Comparison of ENCODE assay signal across 8 cellular contexts in the genomic region with DNA sequence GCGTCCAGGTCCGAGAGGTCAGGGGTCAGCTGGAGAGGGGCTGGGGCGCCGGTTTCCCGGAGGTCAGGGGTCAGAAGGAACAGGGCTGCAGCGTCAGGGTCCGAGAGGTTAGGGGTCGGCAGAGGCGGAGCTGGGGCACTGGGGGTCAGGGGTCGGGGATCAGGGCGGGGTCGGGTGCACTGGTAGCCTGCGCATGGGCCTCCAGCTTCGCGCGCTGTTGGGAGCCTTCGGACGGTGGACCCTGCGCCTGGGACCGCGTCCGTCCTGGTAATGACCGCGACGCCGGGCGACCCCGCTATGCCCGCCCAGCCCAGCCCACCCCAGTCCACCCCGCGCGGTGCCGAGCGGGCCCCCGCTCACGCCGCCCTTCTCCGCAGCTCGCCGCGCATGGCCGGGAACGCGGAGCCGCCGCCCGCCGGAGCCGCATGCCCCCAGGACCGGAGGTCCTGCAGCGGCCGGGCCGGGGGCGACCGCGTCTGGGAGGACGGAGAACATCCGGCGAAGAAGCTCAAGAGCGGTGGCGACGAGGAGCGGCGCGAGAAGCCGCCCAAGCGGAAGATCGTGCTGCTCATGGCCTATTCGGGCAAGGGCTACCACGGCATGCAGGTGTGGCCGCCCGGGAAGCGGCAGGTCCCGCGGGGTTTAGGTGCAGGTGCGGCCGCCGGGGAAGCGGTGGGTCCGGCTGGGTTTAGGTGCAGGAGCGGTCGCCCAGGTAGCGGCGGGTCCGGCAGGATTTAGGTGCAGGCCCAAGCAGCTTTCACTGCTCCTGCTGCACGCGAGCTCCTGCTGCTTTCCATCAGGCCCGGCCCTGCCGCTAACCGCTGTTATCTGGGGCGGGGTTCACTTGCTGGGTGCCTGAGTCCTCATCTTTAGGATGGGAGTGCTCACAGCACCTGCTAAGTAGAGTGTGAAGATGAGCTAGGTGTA. TPM values are rescaled to one million over a fixed set of nuclear protein-coding genes. Genes with fewer than 3 reads are reported as not detected.
DNase-seq lines count a peak whose midpoint lies in the region; ATAC-seq and TF ChIP-seq lines count a peak whose summit lies in the region.

No MANE protein-coding gene starts in this region.

- no peak for TF ChIP-seq POLR2A in breast epithelium (IDR thresholded peaks at IDR 0.05)

- H3K36me3 ChIP-seq in SK-N-SH (replicated peaks in 1 of 2; ENCODE audit: control insufficient read depth in 1 of 2, insufficient read depth in 2 of 2, low read length in 1 of 2) (peaks cover 18 to 29% of the 10 kb centered on the region in 2 experiments), breast epithelium (no peaks in the 10 kb centered on the region)

- peak overlapping the region; percentile 81; the same call in 1 of the 2 replicates for H2AFZ ChIP-seq in SK-N-SH (ENCODE audit: low read depth)

- DNase-seq in EL (peak; percentile 33), SK-N-SH (peak; percentile 73), breast epithelium (ENCODE audit: low spot score in 2 of 2) (no peak), left lobe of liver (ENCODE audit: low spot score) (no peak), SKM-1 (lab: John Stamatoyannopoulos, UW; ENCODE audit: unreplicated experiment) (no peak)
- peak in 4 of 6 experiments; percentile 10 to 52 (median 26) for DNase-seq in stimulated activated naive CD4-positive, alpha-beta T cell (lab: John Stamatoyannopoulos, UW)
- no peak for DNase-seq in NK-92 treated with Interleukin-12 subunit alpha and Interleukin-12 subunit beta, amount 100 ng/mL, for 24 hours (lab: John Stamatoyannopoulos, UW)

- no peak for TF ChIP-seq EP300 in SK-N-SH (IDR thresholded peaks at IDR 0.05; ENCODE audit: borderline replicate concordance in 1 of 2, low read depth in 1 of 2, low read length in 1 of 2)

- ATAC-seq in HG02623 (IDR thresholded peaks at IDR 0.05; ENCODE audit: unreplicated experiment), result peak; percentile 3
- peak; percentile 19 for ATAC-seq in left lobe of liver

- peak overlapping the region; percentile 84 for H3K9ac ChIP-seq in SK-N-SH

- no peaks in the 10 kb centered on the region for H3F3A ChIP-seq in SK-N-SH (replicated peaks; ENCODE audit: insufficient read depth)

- POLR2A ChIA-PET in SK-N-SH (lab: Yijun Ruan, JAX), result interaction anchor here (0.8 kb wide), 1 partner anchor 18 kb away, joined by 3 read pairs; no protein-coding TSS in a partner anchor

- 2% methylated on average over 41 of the region's 91 CpGs for WGBS in SK-N-SH (ENCODE audit: low lambda C conversion rate)

- no peak for TF ChIP-seq RAD21 in SK-N-SH (IDR thresholded peaks at IDR 0.05; ENCODE audit: low read length)

- peak overlapping the region; percentile 99 for H3K4me2 ChIP-seq in SK-N-SH

- peaks cover 23% of the 10 kb centered on the region for H3K79me2 ChIP-seq in SK-N-SH (ENCODE audit: insufficient read depth)

- no peaks in the 10 kb centered on the region for H3K27me3 ChIP-seq in SK-N-SH (ENCODE audit: insufficient read depth)
- no peaks in the 10 kb centered on the region for H3K27me3 ChIP-seq in breast epithelium

- peaks cover 3 to 7% of the 10 kb centered on the region in 2 experiments; a peak in 1 of 4 replicates for H3K4me1 ChIP-seq in SK-N-SH (ENCODE audit: control insufficient read depth in 1 of 2, insufficient read depth in 2 of 2, low read depth in 1 of 2, low read length in 1 of 2)
- peaks cover 0 to 11% of the 10 kb centered on the region in 2 donors for H3K4me1 ChIP-seq in breast epithelium

- intact Hi-C loops in breast epithelium (cut with DNase I; ENCODE audit: low total_unique reads), result no loop called here

- H3K4me3 ChIP-seq in SK-N-SH (ENCODE audit: low read depth in 2 of 2, low read length in 1 of 2), result peak overlapping the region; percentile 83 to 89
- peak overlapping the region; percentile 64 to 81 (median 74) for H3K4me3 ChIP-seq in breast epithelium

- no peaks in the 10 kb centered on the region for H4K20me1 ChIP-seq in SK-N-SH (ENCODE audit: insufficient read depth)

- TF ChIP-seq CTCF in SK-N-SH (IDR thresholded peaks at IDR 0.05) (no peak), breast epithelium (IDR thresholded peaks at IDR 0.05) (no peak)

- no peaks in the 10 kb centered on the region for H3K9me2 ChIP-seq in SK-N-SH

- CTCF ChIA-PET in SK-N-SH (lab: Yijun Ruan, JAX), result interaction anchor here (1.2 to 3.5 kb wide), 5 partner anchors 18 to 96 kb away, joined by 3 to 17 read pairs (median 4); a partner anchor contains a TSS

- no peaks in the 10 kb centered on the region for H3K9me3 ChIP-seq in SK-N-SH
- H3K9me3 ChIP-seq in breast epithelium, result no peaks in the 10 kb centered on the region

- H3K27ac ChIP-seq in SK-N-SH (ENCODE audit: low read depth in 2 of 2, low read length in 1 of 2), result peak overlapping the region in 1 of 2 experiments; percentile 35; a peak in 1 of 4 replicates
- H3K27ac ChIP-seq in breast epithelium, result no peak overlapping the region

TF ChIP-seq in SK-N-SH, 30 proteins besides CTCF, POLR2A, EP300 and RAD21:
- TF ChIP-seq TEAD4 (IDR thresholded peaks at IDR 0.05; ENCODE audit: borderline replicate concordance, insufficient read depth) (no peak), MXI1 (IDR thresholded peaks at IDR 0.05; ENCODE audit: low read depth, low read length) (peak; percentile 51)
- TF ChIP-seq, protein P1, sequence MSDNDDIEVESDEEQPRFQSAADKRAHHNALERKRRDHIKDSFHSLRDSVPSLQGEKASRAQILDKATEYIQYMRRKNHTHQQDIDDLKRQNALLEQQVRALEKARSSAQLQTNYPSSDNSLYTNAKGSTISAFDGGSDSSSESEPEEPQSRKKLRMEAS (IDR thresholded peaks at IDR 0.05; ENCODE audit: low read depth), result no peak

RNA-seq across cellular contexts. Expression of a gene that starts 0.7 kb away (rescaled TPM):
- polyA plus RNA-seq in SK-N-SH (2012; rRNA removed), result 52.1 and 53.1 TPM in 2 replicates
- 25.7 and 36.2 TPM in 2 replicates for polyA plus RNA-seq in SK-N-SH (2012; cell fraction: cytosol; rRNA removed)
- polyA plus RNA-seq in SK-N-SH (2012; cell fraction: nucleus; rRNA removed), result 101 and 115 TPM in 2 replicates
- 10 to 100 TPM in 2 of 3 donors, 1 to 10 TPM in 1; 8.8 to 31.5 (median 20.9) TPM for total RNA-seq in breast epithelium
- 19.6 TPM for total RNA-seq in left lobe of liver

RNA-seq across cellular contexts. Expression of a gene that starts 19.9 kb away (rescaled TPM):
- 5.4 and 7.0 TPM in 2 replicates for polyA plus RNA-seq in SK-N-SH (2012; rRNA removed)
- 8.4 and 9.4 TPM in 2 replicates for polyA plus RNA-seq in SK-N-SH (2012; cell fraction: cytosol; rRNA removed)
- 33.1 and 41.9 TPM in 2 replicates for polyA plus RNA-seq in SK-N-SH (2012; cell fraction: nucleus; rRNA removed)
- total RNA-seq in breast epithelium, result 10 to 100 TPM; 20.3 to 27.2 (median 24.4) TPM
- 14.3 TPM for total RNA-seq in left lobe of liver

RNA-seq across cellular contexts. Expression of a gene that starts 35.4 kb away (rescaled TPM):
- polyA plus RNA-seq in SK-N-SH (2012; rRNA removed), result 6.0 and 10.7 TPM in 2 replicates
- 4.0 and 5.9 TPM in 2 replicates for polyA plus RNA-seq in SK-N-SH (2012; cell fraction: cytosol; rRNA removed)
- 56.6 and 64.4 TPM in 2 replicates for polyA plus RNA-seq in SK-N-SH (2012; cell fraction: nucleus; rRNA removed)
- total RNA-seq in breast epithelium (10 to 100 TPM; 14.8 to 18.6 (median 17.0) TPM), left lobe of liver (40.3 TPM)

Comparison
In these comparisons a context has a peak if more than half of its experiments do, and no peak if none do; other contexts are left out.
1. DNase-seq: peak in EL (single experiment), SK-N-SH (single experiment) and stimulated activated naive CD4-positive, alpha-beta T cell (4 of 6); none in breast epithelium (0 of 2), left lobe of liver (single experiment), NK-92 treated with Interleukin-12 subunit alpha and Interleukin-12 subunit beta, amount 100 ng/mL, for 24 hours (single experiment) and SKM-1 (single experiment).